Comparison of ENCODE assay signal across 17 cellular contexts in genomic region chr2:23531881-23532280, GRCh38.
DNase-seq lines count a peak whose midpoint lies in the region; ATAC-seq and TF ChIP-seq lines count a peak whose summit lies in the region.
"Had no signal": no experiment of that assay in that cellular context is flagged by ENCODE, and none has a peak within 500 bp of the region (broad histone marks: within the 10 kb centered on the region; RNA-seq: fewer than 3 reads in every experiment).

No MANE protein-coding gene starts in this region.

- no peaks in the 10 kb centered on the region for H3F3A ChIP-seq in Loucy (ENCODE audit: low read depth)

- H3K27me3 ChIP-seq in Loucy (ENCODE audit: insufficient read depth, low read length, poor library complexity, severe bottlenecking) = no peaks in the 10 kb centered on the region
- no peaks in the 10 kb centered on the region for H3K27me3 ChIP-seq in esophagus (ENCODE audit: control insufficient read depth in 1 of 2, insufficient read depth in 2 of 2, low read length in 2 of 2)
- H3K27me3 ChIP-seq: adrenal gland, upper lobe of right lung had no signal

- H3K27ac Mint-ChIP-seq in stimulated activated naive CD8-positive, alpha-beta T cell treated with anti-CD3 and anti-CD28 coated beads, Interleukin-15, amount 100 ng/mL, for 72 hours = peak overlapping the region; percentile 28 to 98
- no peak overlapping the region for H3K27ac Mint-ChIP-seq in osteocyte (ENCODE audit: unreplicated experiment)

- H3K36me3 ChIP-seq in Loucy (ENCODE audit: insufficient read depth, low read length) (no peaks in the 10 kb centered on the region), esophagus (ENCODE audit: control insufficient read depth in 2 of 2, insufficient read depth in 2 of 2, low read length in 1 of 2) (no peaks in the 10 kb centered on the region)
- H3K36me3 ChIP-seq: adrenal gland, upper lobe of right lung had no signal

- TF ChIP-seq CTCF in Loucy (conservative IDR thresholded peaks at IDR 0.05; ENCODE audit: low read length) (no peak), osteocyte (IDR thresholded peaks at IDR 0.05) (no peak)

- no peaks in the 10 kb centered on the region for H3K9me3 Mint-ChIP-seq in activated T-cell treated with anti-CD3 and anti-CD28 coated beads, Interleukin-2, amount 50 U/mL, for 4 hours
- H3K9me3 Mint-ChIP-seq in stimulated activated naive CD8-positive, alpha-beta T cell treated with anti-CD3 and anti-CD28 coated beads, Interleukin-15, amount 100 ng/mL, for 72 hours = no peaks in the 10 kb centered on the region
- H3K9me3 Mint-ChIP-seq in osteocyte (ENCODE audit: unreplicated experiment) = no peaks in the 10 kb centered on the region

- no peak for DNase-seq in activated T-cell treated with anti-CD3 and anti-CD28 coated beads, Interleukin-2, amount 50 U/mL, for 4 hours
- no peak for DNase-seq in activated T-cell treated with anti-CD3 and anti-CD28 coated beads, Interleukin-2, amount 50 U/mL, for 1 hour
- peak in 1 of 2 donors; percentile 14 for DNase-seq in stimulated activated naive CD8-positive, alpha-beta T cell treated with anti-CD3 and anti-CD28 coated beads, Interleukin-15, amount 100 ng/mL, for 72 hours
- DNase-seq in HPDE6-E6E7 (ENCODE audit: extremely low spot score) (no peak), osteocyte (ENCODE audit: extremely low spot score, unreplicated experiment) (no peak)
- DNase-seq: adrenal gland, Calu3, cerebellar nuclear complex, NCI-H2081 treated with DMSO at 0.1 percent for 48 hours, PC-3, upper lobe of right lung had no signal

- H3K36me3 Mint-ChIP-seq in activated T-cell treated with anti-CD3 and anti-CD28 coated beads, Interleukin-2, amount 50 U/mL, for 4 hours (ENCODE audit: insufficient read depth) = no peaks in the 10 kb centered on the region
- no peaks in the 10 kb centered on the region for H3K36me3 Mint-ChIP-seq in osteocyte (ENCODE audit: unreplicated experiment)

- H3K4me3 ChIP-seq in Loucy (ENCODE audit: low read length, poor library complexity, severe bottlenecking) (peak overlapping the region; percentile 33), esophagus (ENCODE audit: low read depth in 1 of 2, low read length in 2 of 2) (no peak overlapping the region)
- H3K4me3 ChIP-seq: adrenal gland, lung, upper lobe of right lung had no signal

- WGBS in esophagus, 2 donors = 78 to 83% methylated on average over 8 of the region's 8 CpGs

- H3K9me2 ChIP-seq in Loucy (replicated peaks; ENCODE audit: low read depth, low read length) = no peaks in the 10 kb centered on the region

- peaks cover 41% of the 10 kb centered on the region for H3K4me1 Mint-ChIP-seq in activated T-cell treated with anti-CD3 and anti-CD28 coated beads, Interleukin-2, amount 50 U/mL, for 4 hours (ENCODE audit: low read depth)
- H3K4me1 Mint-ChIP-seq in stimulated activated naive CD8-positive, alpha-beta T cell treated with anti-CD3 and anti-CD28 coated beads, Interleukin-15, amount 100 ng/mL, for 72 hours = peaks cover 56% of the 10 kb centered on the region
- H3K4me1 Mint-ChIP-seq in osteocyte (ENCODE audit: unreplicated experiment) = peaks cover 9% of the 10 kb centered on the region

- H3K4me2 ChIP-seq in Loucy (ENCODE audit: low read depth, low read length, poor library complexity, severe bottlenecking) = peak overlapping the region; percentile 50

- H3K79me2 ChIP-seq in Loucy (ENCODE audit: insufficient read depth, low read length) = no peaks in the 10 kb centered on the region

- no peak for ATAC-seq in activated T-cell treated with anti-CD3 and anti-CD28 coated beads, Interleukin-2, amount 50 U/mL, for 4 hours
- ATAC-seq in stimulated activated naive CD8-positive, alpha-beta T cell treated with anti-CD3 and anti-CD28 coated beads, Interleukin-15, amount 100 ng/mL, for 72 hours = no peak
- no peak for ATAC-seq in GM18907 (IDR thresholded peaks at IDR 0.05; ENCODE audit: unreplicated experiment)
- ATAC-seq: HCT116, PC-3, SK-N-SH treated with all-trans-retinoic acid at 6 μM for 48 hours, upper lobe of right lung had no signal

- H4K20me1 ChIP-seq in Loucy (ENCODE audit: insufficient read depth, low read length, poor library complexity, severe bottlenecking) = no peaks in the 10 kb centered on the region

- peak overlapping the region; percentile 51 for H3K27ac ChIP-seq in esophagus (ENCODE audit: low read depth in 2 of 2, low read length in 1 of 2)
- H3K27ac ChIP-seq: upper lobe of right lung had no signal

- H3K9me3 ChIP-seq in Loucy (ENCODE audit: insufficient read depth, low read depth, low read length) = no peaks in the 10 kb centered on the region
- no peaks in the 10 kb centered on the region for H3K9me3 ChIP-seq in esophagus (ENCODE audit: control insufficient read depth in 2 of 2, insufficient read depth in 1 of 2, low read depth in 1 of 2, low read length in 1 of 2)
- H3K9me3 ChIP-seq: adrenal gland, upper lobe of right lung had no signal

- H3K27me3 Mint-ChIP-seq in activated T-cell treated with anti-CD3 and anti-CD28 coated beads, Interleukin-2, amount 50 U/mL, for 4 hours (ENCODE audit: low read depth) = no peaks in the 10 kb centered on the region
- H3K27me3 Mint-ChIP-seq in stimulated activated naive CD8-positive, alpha-beta T cell treated with anti-CD3 and anti-CD28 coated beads, Interleukin-15, amount 100 ng/mL, for 72 hours = no peaks in the 10 kb centered on the region
- H3K27me3 Mint-ChIP-seq in osteocyte (ENCODE audit: unreplicated experiment) = no peaks in the 10 kb centered on the region

- H3K4me1 ChIP-seq in Loucy (ENCODE audit: insufficient read depth, low read length, poor library complexity, severe bottlenecking) (peaks cover 24% of the 10 kb centered on the region), esophagus (ENCODE audit: control insufficient read depth in 2 of 2, insufficient read depth in 2 of 2, low read length in 1 of 2) (peaks cover 4 to 13% of the 10 kb centered on the region in 2 donors)
- H3K4me1 ChIP-seq: upper lobe of right lung had no signal

- no peak overlapping the region for H3K9ac ChIP-seq in Loucy (ENCODE audit: low read depth, low read length, poor library complexity, severe bottlenecking)

- peak overlapping the region; percentile 83 for H3K4me3 Mint-ChIP-seq in activated T-cell treated with anti-CD3 and anti-CD28 coated beads, Interleukin-2, amount 50 U/mL, for 4 hours
- H3K4me3 Mint-ChIP-seq in stimulated activated naive CD8-positive, alpha-beta T cell treated with anti-CD3 and anti-CD28 coated beads, Interleukin-15, amount 100 ng/mL, for 72 hours = peak overlapping the region; percentile 90 to 97
- no peak overlapping the region for H3K4me3 Mint-ChIP-seq in osteocyte (ENCODE audit: unreplicated experiment)

- no peak overlapping the region for H2AFZ ChIP-seq in Loucy (ENCODE audit: low read length)
